Comparison of ENCODE assay signal across 10 cellular contexts in genomic region chr3:132657869-132658747, GRCh38.
DNase-seq lines count a peak whose midpoint lies in the region; ATAC-seq and TF ChIP-seq lines count a peak whose summit lies in the region.
"Had no signal": no experiment of that assay in that cellular context is flagged by ENCODE, and none has a peak within 500 bp of the region (broad histone marks: within the 10 kb centered on the region; RNA-seq: fewer than 3 reads in every experiment).

No MANE protein-coding gene starts in this region.

- H3K9me3 Mint-ChIP-seq in activated T-cell treated with anti-CD3 and anti-CD28 coated beads, Interleukin-2, amount 50 U/mL, for 24 hours = no peaks in the 10 kb centered on the region
- no peaks in the 10 kb centered on the region for H3K9me3 Mint-ChIP-seq in stimulated activated memory B cell treated with anti-CD40 and anti-IgM and Interleukin-4, amounts not matched to agents 10 μg/mL and 1 μg/mL and 100 μg/mL, for 72 hours

- ATAC-seq in stimulated activated memory B cell treated with anti-CD40 and anti-IgM and Interleukin-4, amounts not matched to agents 10 μg/mL and 1 μg/mL and 100 μg/mL, for 72 hours = no peak
- no peak for ATAC-seq in GM19328 (IDR thresholded peaks at IDR 0.05; ENCODE audit: unreplicated experiment)
- ATAC-seq: Right ventricle myocardium inferior had no signal

- H3K36me3 Mint-ChIP-seq in activated T-cell treated with anti-CD3 and anti-CD28 coated beads, Interleukin-2, amount 50 U/mL, for 24 hours (ENCODE audit: low read depth) = peaks cover 38% of the 10 kb centered on the region
- peaks cover 5% of the 10 kb centered on the region for H3K36me3 Mint-ChIP-seq in stimulated activated memory B cell treated with anti-CD40 and anti-IgM and Interleukin-4, amounts not matched to agents 10 μg/mL and 1 μg/mL and 100 μg/mL, for 72 hours

- peaks cover 45% of the 10 kb centered on the region for H3K4me1 Mint-ChIP-seq in activated T-cell treated with anti-CD3 and anti-CD28 coated beads, Interleukin-2, amount 50 U/mL, for 24 hours (ENCODE audit: low read depth)
- peaks cover 41% of the 10 kb centered on the region for H3K4me1 Mint-ChIP-seq in stimulated activated memory B cell treated with anti-CD40 and anti-IgM and Interleukin-4, amounts not matched to agents 10 μg/mL and 1 μg/mL and 100 μg/mL, for 72 hours

- no peaks in the 10 kb centered on the region for H3K9me3 ChIP-seq in iPS-15b (ENCODE audit: control insufficient read depth, insufficient read depth, low read length)

- H3K4me3 ChIP-seq in WI38 (ENCODE audit: low read depth, low read length) (peak overlapping the region; percentile 75), iPS-15b (ENCODE audit: low read depth, low read length) (peak overlapping the region; percentile 97)

- no peaks in the 10 kb centered on the region for H3K27me3 Mint-ChIP-seq in activated T-cell treated with anti-CD3 and anti-CD28 coated beads, Interleukin-2, amount 50 U/mL, for 24 hours
- H3K27me3 Mint-ChIP-seq in stimulated activated memory B cell treated with anti-CD40 and anti-IgM and Interleukin-4, amounts not matched to agents 10 μg/mL and 1 μg/mL and 100 μg/mL, for 72 hours = no peaks in the 10 kb centered on the region

- DNase-seq in activated T-cell treated with anti-CD3 and anti-CD28 coated beads, Interleukin-2, amount 50 U/mL, for 24 hours = no peak
- DNase-seq in activated T-cell treated with anti-CD3 and anti-CD28 coated beads, Interleukin-2, amount 50 U/mL, for 1 hour = no peak
- DNase-seq in hepatic stellate cell (ENCODE audit: low spot score) (no peak), amygdala (lab: John Stamatoyannopoulos, UW) (no peak)
- DNase-seq: activated naive CD4-positive, alpha-beta T cell treated with anti-CD3 and anti-CD28 coated beads, Interleukin-2, amount 50 U/mL, for 16 hours had no signal

- no peak overlapping the region for H3K9ac ChIP-seq in iPS-15b (ENCODE audit: low read depth, low read length)

- no peaks in the 10 kb centered on the region for H3K36me3 ChIP-seq in iPS-15b (ENCODE audit: control insufficient read depth, insufficient read depth, low read length)

- H3K27me3 ChIP-seq in iPS-15b (ENCODE audit: control insufficient read depth, insufficient read depth, low read length) = no peaks in the 10 kb centered on the region

- TF ChIP-seq CTCF in WI38 (IDR thresholded peaks at IDR 0.05; ENCODE audit: low read depth, low read length) = no peak

- H3K4me3 Mint-ChIP-seq in activated T-cell treated with anti-CD3 and anti-CD28 coated beads, Interleukin-2, amount 50 U/mL, for 24 hours = peak overlapping the region; percentile 97
- H3K4me3 Mint-ChIP-seq in stimulated activated memory B cell treated with anti-CD40 and anti-IgM and Interleukin-4, amounts not matched to agents 10 μg/mL and 1 μg/mL and 100 μg/mL, for 72 hours = peak overlapping the region; percentile 36

- H3K27ac Mint-ChIP-seq in activated T-cell treated with anti-CD3 and anti-CD28 coated beads, Interleukin-2, amount 50 U/mL, for 24 hours = peak overlapping the region; percentile 45
- H3K27ac Mint-ChIP-seq in stimulated activated memory B cell treated with anti-CD40 and anti-IgM and Interleukin-4, amounts not matched to agents 10 μg/mL and 1 μg/mL and 100 μg/mL, for 72 hours = peak overlapping the region; percentile 96

- H3K4me1 ChIP-seq in iPS-15b (ENCODE audit: control insufficient read depth, insufficient read depth, low read length) = peaks cover 6% of the 10 kb centered on the region
